17 cellular contexts compared by ENCODE assay signal in the genomic region with DNA sequence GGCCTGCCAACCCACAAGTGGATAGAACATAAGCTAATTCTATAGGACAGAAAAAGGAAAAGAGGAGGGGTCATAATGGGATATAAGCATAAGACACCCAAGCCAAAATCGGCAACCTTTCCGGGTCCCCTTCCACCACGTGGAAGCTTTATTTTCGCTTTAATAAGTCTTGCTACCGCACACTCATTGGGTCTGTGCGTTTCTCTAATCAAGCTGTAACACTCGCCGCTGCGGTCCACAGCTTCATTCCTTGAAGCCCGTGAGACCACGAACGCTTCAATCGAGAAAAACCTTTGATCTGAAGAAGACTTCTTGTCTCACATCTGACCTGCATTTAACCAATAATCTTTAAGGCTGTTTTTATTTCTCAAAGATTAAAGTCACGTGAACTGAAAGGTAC. TPM values are rescaled to one million over a fixed set of nuclear protein-coding genes. Genes with fewer than 3 reads are reported as not detected.
DNase-seq lines count a peak whose midpoint lies in the region; ATAC-seq and TF ChIP-seq lines count a peak whose summit lies in the region.
"Had no signal": no experiment of that assay in that cellular context is flagged by ENCODE, and none has a peak within 500 bp of the region (broad histone marks: within the 10 kb centered on the region; RNA-seq: fewer than 3 reads in every experiment).

No MANE protein-coding gene starts in this region.

- TF ChIP-seq CTCF in SK-N-SH (IDR thresholded peaks at IDR 0.05) (no peak), OCI-LY3 (IDR thresholded peaks at IDR 0.05; ENCODE audit: low read depth, low read length) (no peak), retinal pigment epithelial cell (conservative IDR thresholded peaks at IDR 0.05; ENCODE audit: low read depth, low read length) (no peak)

- TF ChIP-seq EP300 in SK-N-SH (IDR thresholded peaks at IDR 0.05; ENCODE audit: borderline replicate concordance in 1 of 2, low read depth in 1 of 2, low read length in 1 of 2), result no peak

- H3K4me2 ChIP-seq in SK-N-SH (no peak overlapping the region), OCI-LY3 (ENCODE audit: low read length) (peak overlapping the region; percentile 56)

- H2AFZ ChIP-seq in SK-N-SH (ENCODE audit: low read depth) (peak overlapping the region; percentile 76; the same call in 1 of the 2 replicates), OCI-LY3 (ENCODE audit: low read depth, low read length) (no peak overlapping the region)

- WGBS in SK-N-SH (ENCODE audit: low lambda C conversion rate), result 55% methylated on average over 14 of the region's 14 CpGs

- H3K4me3 ChIP-seq in SK-N-SH (ENCODE audit: low read depth in 2 of 2, low read length in 1 of 2) (no peak overlapping the region), OCI-LY3 (ENCODE audit: low read length) (peak overlapping the region; percentile 59), retinal pigment epithelial cell (ENCODE audit: low read length) (peak overlapping the region; percentile 53)

- no peak for DNase-seq in SK-N-SH
- no peak for DNase-seq in retinal pigment epithelial cell (ENCODE audit: low read depth)
- no peak for DNase-seq in DMS79 treated with DMSO at 0.1 percent for 48 hours (lab: John Stamatoyannopoulos, UW)
- DNase-seq in ureter (ENCODE audit: low spot score), result no peak
- DNase-seq in NCI-H1436 (lab: John Stamatoyannopoulos, UW), result no peak
- DNase-seq: 8988T, GDM1, GOT3, NCI-H1930, NCI-H2171 treated with DMSO at 0.1 percent for 48 hours, NCI-H510A, OCI-M1, RPMI8226 had no signal

- TF ChIP-seq RAD21 in SK-N-SH (IDR thresholded peaks at IDR 0.05; ENCODE audit: low read length), result no peak

- H3K9me2 ChIP-seq in SK-N-SH, result no peaks in the 10 kb centered on the region

- H3K9me3 ChIP-seq in SK-N-SH, result no peaks in the 10 kb centered on the region
- no peaks in the 10 kb centered on the region for H3K9me3 ChIP-seq in OCI-LY3 (ENCODE audit: insufficient read depth, low read length)

- H3K9ac ChIP-seq in SK-N-SH (no peak overlapping the region), OCI-LY3 (ENCODE audit: low read length) (peak overlapping the region; percentile 55)

- no peaks in the 10 kb centered on the region for H3K36me3 ChIP-seq in SK-N-SH (replicated peaks in 1 of 2; ENCODE audit: control insufficient read depth in 1 of 2, insufficient read depth in 2 of 2, low read length in 1 of 2)
- H3K36me3 ChIP-seq in OCI-LY3 (replicated peaks; ENCODE audit: low read depth, low read length), result peaks cover 4% of the 10 kb centered on the region

- H3K27me3 ChIP-seq in SK-N-SH (ENCODE audit: insufficient read depth) (peaks cover 23% of the 10 kb centered on the region), OCI-LY3 (ENCODE audit: low read depth, low read length) (no peaks in the 10 kb centered on the region)

- CTCF ChIA-PET in SK-N-SH (lab: Yijun Ruan, JAX), result interaction anchor here (1.0 to 1.5 kb wide), 4 partner anchors 13 to 185 kb away, joined by 3 to 5 read pairs (median 4); no protein-coding TSS in a partner anchor

- H4K20me1 ChIP-seq in SK-N-SH (ENCODE audit: insufficient read depth) (no peaks in the 10 kb centered on the region), OCI-LY3 (ENCODE audit: insufficient read depth, low read length) (no peaks in the 10 kb centered on the region)

- H3K79me2 ChIP-seq in SK-N-SH (ENCODE audit: insufficient read depth) (no peaks in the 10 kb centered on the region), OCI-LY3 (ENCODE audit: low read length) (no peaks in the 10 kb centered on the region)

- POLR2A ChIA-PET in SK-N-SH (lab: Yijun Ruan, JAX), result no interaction called here

- no peak for ATAC-seq in SK-N-SH treated with all-trans-retinoic acid at 6 μM for 48 hours
- peak; percentile 13 for ATAC-seq in GM21717 (IDR thresholded peaks at IDR 0.05; ENCODE audit: unreplicated experiment)
- ATAC-seq: HepG2 had no signal

- H3K4me1 ChIP-seq in SK-N-SH (ENCODE audit: control insufficient read depth in 1 of 2, insufficient read depth in 2 of 2, low read depth in 1 of 2, low read length in 1 of 2) (no peaks in the 10 kb centered on the region), OCI-LY3 (ENCODE audit: low read length) (peaks cover 46% of the 10 kb centered on the region)

- no peak overlapping the region for H3K27ac ChIP-seq in SK-N-SH (ENCODE audit: low read depth in 2 of 2, low read length in 1 of 2)
- H3K27ac ChIP-seq in OCI-LY3 (ENCODE audit: low read length), result peak overlapping the region; percentile 91

- H3F3A ChIP-seq in SK-N-SH (replicated peaks; ENCODE audit: insufficient read depth), result no peaks in the 10 kb centered on the region

TF ChIP-seq in SK-N-SH, 30 proteins besides CTCF, POLR2A, EP300 and RAD21:
- TF ChIP-seq CHD2 (IDR thresholded peaks at IDR 0.05; ENCODE audit: low read length, partially characterized antibody), result no peak
- no peak for TF ChIP-seq MXI1 (IDR thresholded peaks at IDR 0.05; ENCODE audit: low read depth, low read length)
- no peak for TF ChIP-seq SIN3A (IDR thresholded peaks at IDR 0.05; ENCODE audit: borderline replicate concordance, low read depth, low read length)
- no peak for TF ChIP-seq YY1 (IDR thresholded peaks at IDR 0.05; ENCODE audit: low read depth)
- TF ChIP-seq FOSL2 (IDR thresholded peaks at IDR 0.05; ENCODE audit: borderline replicate concordance, low read depth), result no peak
- TF ChIP-seq, protein P1, sequence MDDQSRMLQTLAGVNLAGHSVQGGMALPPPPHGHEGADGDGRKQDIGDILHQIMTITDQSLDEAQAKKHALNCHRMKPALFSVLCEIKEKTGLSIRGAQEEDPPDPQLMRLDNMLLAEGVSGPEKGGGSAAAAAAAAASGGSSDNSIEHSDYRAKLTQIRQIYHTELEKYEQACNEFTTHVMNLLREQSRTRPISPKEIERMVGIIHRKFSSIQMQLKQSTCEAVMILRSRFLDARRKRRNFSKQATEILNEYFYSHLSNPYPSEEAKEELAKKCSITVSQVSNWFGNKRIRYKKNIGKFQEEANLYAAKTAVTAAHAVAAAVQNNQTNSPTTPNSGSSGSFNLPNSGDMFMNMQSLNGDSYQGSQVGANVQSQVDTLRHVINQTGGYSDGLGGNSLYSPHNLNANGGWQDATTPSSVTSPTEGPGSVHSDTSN (IDR thresholded peaks at IDR 0.05), result no peak
- no peak for TF ChIP-seq MEF2A (IDR thresholded peaks at IDR 0.05; ENCODE audit: borderline replicate concordance, low read depth)
- TF ChIP-seq MAX (IDR thresholded peaks at IDR 0.05; ENCODE audit: low read depth), result no peak
- TF ChIP-seq NRF1 (IDR thresholded peaks at IDR 0.05; ENCODE audit: low read depth, low read length), result no peak

TF ChIP-seq in SK-N-SH treated with all-trans-retinoic acid at 6 μM for 48 hours, 23 proteins besides CTCF, POLR2A, EP300 and RAD21 (continues in another document):
- TF ChIP-seq ESRRG (CRISPR knock-in tag; IDR thresholded peaks at IDR 0.05) (no peak), RARB (CRISPR knock-in tag; IDR thresholded peaks at IDR 0.05) (no peak), ISL1 (CRISPR knock-in tag; IDR thresholded peaks at IDR 0.05) (no peak), ZFP3 (CRISPR knock-in tag; IDR thresholded peaks at IDR 0.05) (no peak), SNAI2 (CRISPR knock-in tag; IDR thresholded peaks at IDR 0.05) (no peak), PPARA (CRISPR knock-in tag; IDR thresholded peaks at IDR 0.05; ENCODE audit: borderline replicate concordance) (no peak), ZC3H10 (CRISPR knock-in tag; IDR thresholded peaks at IDR 0.05) (no peak), ZNF70 (CRISPR knock-in tag; IDR thresholded peaks at IDR 0.05) (no peak), TOX (CRISPR knock-in tag; IDR thresholded peaks at IDR 0.05; ENCODE audit: borderline replicate concordance) (no peak), BACH2 (CRISPR knock-in tag; IDR thresholded peaks at IDR 0.05; ENCODE audit: borderline replicate concordance) (no peak), PATZ1 (CRISPR knock-in tag; IDR thresholded peaks at IDR 0.05; ENCODE audit: borderline replicate concordance) (no peak)
- TF ChIP-seq, protein P2, sequence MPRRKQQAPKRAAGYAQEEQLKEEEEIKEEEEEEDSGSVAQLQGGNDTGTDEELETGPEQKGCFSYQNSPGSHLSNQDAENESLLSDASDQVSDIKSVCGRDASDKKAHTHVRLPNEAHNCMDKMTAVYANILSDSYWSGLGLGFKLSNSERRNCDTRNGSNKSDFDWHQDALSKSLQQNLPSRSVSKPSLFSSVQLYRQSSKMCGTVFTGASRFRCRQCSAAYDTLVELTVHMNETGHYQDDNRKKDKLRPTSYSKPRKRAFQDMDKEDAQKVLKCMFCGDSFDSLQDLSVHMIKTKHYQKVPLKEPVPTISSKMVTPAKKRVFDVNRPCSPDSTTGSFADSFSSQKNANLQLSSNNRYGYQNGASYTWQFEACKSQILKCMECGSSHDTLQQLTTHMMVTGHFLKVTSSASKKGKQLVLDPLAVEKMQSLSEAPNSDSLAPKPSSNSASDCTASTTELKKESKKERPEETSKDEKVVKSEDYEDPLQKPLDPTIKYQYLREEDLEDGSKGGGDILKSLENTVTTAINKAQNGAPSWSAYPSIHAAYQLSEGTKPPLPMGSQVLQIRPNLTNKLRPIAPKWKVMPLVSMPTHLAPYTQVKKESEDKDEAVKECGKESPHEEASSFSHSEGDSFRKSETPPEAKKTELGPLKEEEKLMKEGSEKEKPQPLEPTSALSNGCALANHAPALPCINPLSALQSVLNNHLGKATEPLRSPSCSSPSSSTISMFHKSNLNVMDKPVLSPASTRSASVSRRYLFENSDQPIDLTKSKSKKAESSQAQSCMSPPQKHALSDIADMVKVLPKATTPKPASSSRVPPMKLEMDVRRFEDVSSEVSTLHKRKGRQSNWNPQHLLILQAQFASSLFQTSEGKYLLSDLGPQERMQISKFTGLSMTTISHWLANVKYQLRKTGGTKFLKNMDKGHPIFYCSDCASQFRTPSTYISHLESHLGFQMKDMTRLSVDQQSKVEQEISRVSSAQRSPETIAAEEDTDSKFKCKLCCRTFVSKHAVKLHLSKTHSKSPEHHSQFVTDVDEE (CRISPR knock-in tag; IDR thresholded peaks at IDR 0.05), result no peak

RNA-seq across cellular contexts. Expression of gene HECW1, which starts 35.8 kb away (rescaled TPM):
- polyA plus RNA-seq in SK-N-SH (2012; rRNA removed), result not detected in 2 replicates
- not detected in 2 replicates for polyA plus RNA-seq in SK-N-SH (2012; cell fraction: cytosol; rRNA removed)
- 0.01 TPM in 1 of 2 replicates, not detected in the other for polyA plus RNA-seq in SK-N-SH (2012; cell fraction: nucleus; rRNA removed)
- total RNA-seq in ureter, result 1.3 TPM
- total RNA-seq: HepG2 had no signal
- polyA plus RNA-seq: HepG2 had no signal

Comparison
In these comparisons a context has a peak if more than half of its experiments do, and no peak if none do; other contexts are left out.
1. H3K4me3 ChIP-seq: peak in OCI-LY3 (single experiment) and retinal pigment epithelial cell (single experiment); none in SK-N-SH (0 of 2).